Comparison of ENCODE assay signal across 19 cellular contexts in genomic region chr3:112445839-112446238, GRCh38. TPM values are rescaled to one million over a fixed set of nuclear protein-coding genes. Genes with fewer than 3 reads are reported as not detected.
DNase-seq lines count a peak whose midpoint lies in the region; ATAC-seq, FAIRE-seq and TF ChIP-seq lines count a peak whose summit lies in the region.
"Had no signal": no experiment of that assay in that cellular context is flagged by ENCODE, and none has a peak within 500 bp of the region (broad histone marks: within the 10 kb centered on the region; RNA-seq: fewer than 3 reads in every experiment).

No MANE protein-coding gene starts in this region.

- ATAC-seq in stimulated activated naive CD8-positive, alpha-beta T cell treated with anti-CD3 and anti-CD28 coated beads, Interleukin-15, amount 100 ng/mL, for 72 hours: no peak

- H3K36me3 ChIP-seq in breast epithelium (no peaks in the 10 kb centered on the region), mammary epithelial cell (ENCODE audit: insufficient read depth, low read length) (no peaks in the 10 kb centered on the region), astrocyte (ENCODE audit: insufficient read depth, low read length) (no peaks in the 10 kb centered on the region), neural progenitor cell (no peaks in the 10 kb centered on the region)
- H3K36me3 ChIP-seq: SJSA1 had no signal

- TF ChIP-seq CTCF in breast epithelium (IDR thresholded peaks at IDR 0.05) (no peak), mammary epithelial cell (conservative IDR thresholded peaks at IDR 0.05 in 1 of 2, IDR thresholded peaks at IDR 0.05 in 1 of 2; ENCODE audit: extremely low read depth in 1 of 2, insufficient read depth in 1 of 2, low read depth in 1 of 2, low read length in 2 of 2) (no peak), astrocyte (IDR thresholded peaks at IDR 0.05; ENCODE audit: insufficient read depth, low read depth, low read length) (no peak), neural progenitor cell (IDR thresholded peaks at IDR 0.05) (no peak)

- H2AFZ ChIP-seq in mammary epithelial cell (ENCODE audit: low read depth, low read length) (no peak overlapping the region), astrocyte (ENCODE audit: low read depth, low read length) (no peak overlapping the region), neural progenitor cell (replicated peaks) (no peak overlapping the region)

- 50% methylated on average over 2 of the region's 2 CpGs for WGBS in mammary epithelial cell (ENCODE audit: low coverage, missing lambda C conversion rate)

- H3K79me2 ChIP-seq in mammary epithelial cell (ENCODE audit: insufficient read depth, low read length): no peaks in the 10 kb centered on the region
- H3K79me2 ChIP-seq in astrocyte (ENCODE audit: insufficient read depth, low read length): no peaks in the 10 kb centered on the region
- H3K79me2 ChIP-seq in neural progenitor cell (ENCODE audit: low read depth): no peaks in the 10 kb centered on the region

- no TSS peak for BruUV-seq in mammary epithelial cell (replicated peaks; lab: Mats Ljungman, UMichigan)

- dilution Hi-C loops in mammary epithelial cell (cut with HindIII; ENCODE audit: low sequenced_read_pairs): no loop called here

- POLR2A ChIA-PET in activated CD4-positive, alpha-beta memory T cell treated with anti-CD3 and anti-CD28 coated beads for 36 hours (lab: Charles Lee): no interaction called here

- H3K4me3 Mint-ChIP-seq in astrocyte (ENCODE audit: unreplicated experiment) (no peak overlapping the region), neural progenitor cell (no peak overlapping the region)
- no peak overlapping the region for H3K4me3 Mint-ChIP-seq in stimulated activated naive CD8-positive, alpha-beta T cell treated with anti-CD3 and anti-CD28 coated beads, Interleukin-15, amount 100 ng/mL, for 72 hours
- H3K4me3 Mint-ChIP-seq in activated CD4-positive, alpha-beta memory T cell treated with anti-CD3 and anti-CD28 coated beads for 36 hours: no peak overlapping the region
- H3K4me3 Mint-ChIP-seq: B cell, CD14-positive monocyte, IgD-negative memory B cell had no signal

- no peaks in the 10 kb centered on the region for H3F3A ChIP-seq in neural progenitor cell (ENCODE audit: low read depth)

- H3K4me1 ChIP-seq in breast epithelium: no peaks in the 10 kb centered on the region
- no peaks in the 10 kb centered on the region for H3K4me1 ChIP-seq in mammary epithelial cell (ENCODE audit: insufficient read depth, low read length)
- no peaks in the 10 kb centered on the region for H3K4me1 ChIP-seq in astrocyte (ENCODE audit: insufficient read depth, low read length)
- peaks cover 8% of the 10 kb centered on the region for H3K4me1 ChIP-seq in neural progenitor cell
- H3K4me1 ChIP-seq: SJSA1 had no signal

- no peak overlapping the region for H3K27ac Mint-ChIP-seq in astrocyte (ENCODE audit: unreplicated experiment)
- no peak overlapping the region for H3K27ac Mint-ChIP-seq in neural progenitor cell
- H3K27ac Mint-ChIP-seq in stimulated activated naive CD8-positive, alpha-beta T cell treated with anti-CD3 and anti-CD28 coated beads, Interleukin-15, amount 100 ng/mL, for 72 hours: no peak overlapping the region
- no peak overlapping the region for H3K27ac Mint-ChIP-seq in activated CD4-positive, alpha-beta memory T cell treated with anti-CD3 and anti-CD28 coated beads for 36 hours
- H3K27ac Mint-ChIP-seq: CD14-positive monocyte had no signal

- H3K27me3 Mint-ChIP-seq in astrocyte (ENCODE audit: low read depth, unreplicated experiment) (no peaks in the 10 kb centered on the region), neural progenitor cell (ENCODE audit: insufficient read depth, low read depth) (no peaks in the 10 kb centered on the region)
- H3K27me3 Mint-ChIP-seq in stimulated activated naive CD8-positive, alpha-beta T cell treated with anti-CD3 and anti-CD28 coated beads, Interleukin-15, amount 100 ng/mL, for 72 hours: no peaks in the 10 kb centered on the region
- no peaks in the 10 kb centered on the region for H3K27me3 Mint-ChIP-seq in activated CD4-positive, alpha-beta memory T cell treated with anti-CD3 and anti-CD28 coated beads for 36 hours
- H3K27me3 Mint-ChIP-seq: B cell, IgD-negative memory B cell had no signal

- no peak overlapping the region for H3K9ac ChIP-seq in mammary epithelial cell (ENCODE audit: insufficient read depth, low read length)
- H3K9ac ChIP-seq in astrocyte (ENCODE audit: low read length): no peak overlapping the region
- no peak overlapping the region for H3K9ac ChIP-seq in neural progenitor cell

- CTCF ChIA-PET in mammary epithelial cell (lab: Charles Lee; ENCODE audit: low non-redundant PET): no interaction called here
- CTCF ChIA-PET in activated CD4-positive, alpha-beta memory T cell treated with anti-CD3 and anti-CD28 coated beads for 36 hours (lab: Charles Lee): interaction anchor here (1.0 to 1.7 kb wide), 3 partner anchors 9 to 152 kb away, joined by 3 to 7 read pairs (median 5); no protein-coding TSS in a partner anchor

- intact Hi-C loops in breast epithelium (cut with DNase I; ENCODE audit: low total_unique reads) (no loop called here), mammary epithelial cell (cut with micrococcal nuclease) (no loop called here)
- intact Hi-C loops in activated CD4-positive, alpha-beta memory T cell treated with anti-CD3 and anti-CD28 coated beads for 36 hours (cut with micrococcal nuclease): no loop called here

- H3K4me1 Mint-ChIP-seq in astrocyte (ENCODE audit: low read depth, unreplicated experiment) (peaks cover 4% of the 10 kb centered on the region), neural progenitor cell (peaks cover 9% of the 10 kb centered on the region)
- H3K4me1 Mint-ChIP-seq in stimulated activated naive CD8-positive, alpha-beta T cell treated with anti-CD3 and anti-CD28 coated beads, Interleukin-15, amount 100 ng/mL, for 72 hours: peaks cover 27% of the 10 kb centered on the region
- peaks cover 7% of the 10 kb centered on the region for H3K4me1 Mint-ChIP-seq in activated CD4-positive, alpha-beta memory T cell treated with anti-CD3 and anti-CD28 coated beads for 36 hours (ENCODE audit: low read depth)

- H3K4me2 ChIP-seq in mammary epithelial cell (ENCODE audit: insufficient read depth, low read depth, low read length) (no peak overlapping the region), astrocyte (ENCODE audit: low read length) (no peak overlapping the region), neural progenitor cell (peak overlapping the region; percentile 25)

- no peak overlapping the region for H3K4me3 ChIP-seq in breast epithelium
- H3K4me3 ChIP-seq in mammary epithelial cell (replicated peaks in 1 of 3; ENCODE audit: insufficient read depth in 1 of 3, low read depth in 2 of 3, low read length in 3 of 3): no peak overlapping the region
- H3K4me3 ChIP-seq in astrocyte (ENCODE audit: insufficient read depth, low read depth, low read length): no peak overlapping the region
- H3K4me3 ChIP-seq in neural progenitor cell: no peak overlapping the region
- H3K4me3 ChIP-seq: SJSA1 had no signal

- H3K9me3 ChIP-seq in breast epithelium: no peaks in the 10 kb centered on the region
- H3K9me3 ChIP-seq in mammary epithelial cell (replicated peaks; ENCODE audit: insufficient read depth, low read length): no peaks in the 10 kb centered on the region
- no peaks in the 10 kb centered on the region for H3K9me3 ChIP-seq in astrocyte (ENCODE audit: insufficient read depth, low read depth, low read length)
- no peaks in the 10 kb centered on the region for H3K9me3 ChIP-seq in neural progenitor cell (ENCODE audit: low read depth)
- H3K9me3 ChIP-seq: SJSA1 had no signal

- DNase-seq in breast epithelium (ENCODE audit: low spot score in 2 of 2) (no peak), mammary epithelial cell (no peak), astrocyte (ENCODE audit: low read depth) (peak; percentile 24), neural progenitor cell (ENCODE audit: low spot score) (no peak)
- DNase-seq in stimulated activated naive CD8-positive, alpha-beta T cell treated with anti-CD3 and anti-CD28 coated beads, Interleukin-15, amount 100 ng/mL, for 72 hours: no peak
- DNase-seq in activated CD4-positive, alpha-beta memory T cell treated with anti-CD3 and anti-CD28 coated beads for 36 hours: no peak
- no peak for DNase-seq in activated T-cell treated with anti-CD3 and anti-CD28 coated beads, Interleukin-2, amount 50 U/mL, for 1 hour
- DNase-seq: 8988T, GDM1, MV-4-11, NCI-H1105 treated with DMSO at 0.1 percent for 48 hours, NCI-H2081 had no signal

- no peaks in the 10 kb centered on the region for H3K27me3 ChIP-seq in breast epithelium
- no peaks in the 10 kb centered on the region for H3K27me3 ChIP-seq in mammary epithelial cell (ENCODE audit: insufficient read depth, low read length)
- no peaks in the 10 kb centered on the region for H3K27me3 ChIP-seq in astrocyte (ENCODE audit: insufficient read depth, low read length)
- no peaks in the 10 kb centered on the region for H3K27me3 ChIP-seq in neural progenitor cell
- H3K27me3 ChIP-seq: SJSA1 had no signal

- H3K9me3 Mint-ChIP-seq in astrocyte (ENCODE audit: unreplicated experiment) (no peaks in the 10 kb centered on the region), neural progenitor cell (no peaks in the 10 kb centered on the region)
- H3K9me3 Mint-ChIP-seq in stimulated activated naive CD8-positive, alpha-beta T cell treated with anti-CD3 and anti-CD28 coated beads, Interleukin-15, amount 100 ng/mL, for 72 hours: peaks cover 0 to 10% of the 10 kb centered on the region in 2 donors
- no peaks in the 10 kb centered on the region for H3K9me3 Mint-ChIP-seq in activated CD4-positive, alpha-beta memory T cell treated with anti-CD3 and anti-CD28 coated beads for 36 hours
- H3K9me3 Mint-ChIP-seq: IgD-negative memory B cell had no signal

- in situ Hi-C loops in mammary epithelial cell (cut with MboI; ENCODE audit: low sequenced_read_pairs in 2 of 2): loop anchor here in 1 of 2 donors (25.0 kb wide), 1 partner anchor 109 kb away; the partner anchor contains the start of gene CD200

- H3K36me3 Mint-ChIP-seq in astrocyte (ENCODE audit: low read depth, unreplicated experiment): no peaks in the 10 kb centered on the region
- H3K36me3 Mint-ChIP-seq in neural progenitor cell: no peaks in the 10 kb centered on the region
- no peaks in the 10 kb centered on the region for H3K36me3 Mint-ChIP-seq in activated CD4-positive, alpha-beta memory T cell treated with anti-CD3 and anti-CD28 coated beads for 36 hours
- H3K36me3 Mint-ChIP-seq: CD14-positive monocyte had no signal

- no peak for TF ChIP-seq POLR2A in breast epithelium (IDR thresholded peaks at IDR 0.05)

- H4K20me1 ChIP-seq in mammary epithelial cell (ENCODE audit: insufficient read depth, low read length): no peaks in the 10 kb centered on the region
- H4K20me1 ChIP-seq in astrocyte (ENCODE audit: insufficient read depth, low read length): no peaks in the 10 kb centered on the region
- no peaks in the 10 kb centered on the region for H4K20me1 ChIP-seq in neural progenitor cell (ENCODE audit: low read depth)

- H3K27ac ChIP-seq in breast epithelium (peak overlapping the region; percentile 26 to 48), mammary epithelial cell (ENCODE audit: insufficient read depth, low read depth, low read length) (no peak overlapping the region), astrocyte (ENCODE audit: low read depth, low read length) (no peak overlapping the region), neural progenitor cell (no peak overlapping the region)
- H3K27ac ChIP-seq: SJSA1 had no signal

- no peak for FAIRE-seq in astrocyte (lab: Jason Lieb, UNC)
- FAIRE-seq: H54, RCC 7860 had no signal

RNA-seq across cellular contexts. Expression of gene BTLA, which starts 53.4 kb away (rescaled TPM):
- total RNA-seq in breast epithelium (1 to 10 TPM in 1 of 3 donors, under 1 TPM in 2; 0.80 to 1.5 (median 0.98) TPM), mammary epithelial cell (not detected), astrocyte (not detected in 2 replicates), neural progenitor cell (ENCODE audit: low replicate concordance) (3.9 TPM in 1 of 2 replicates, not detected in the other)
- not detected for polyA plus RNA-seq in mammary epithelial cell
- polyA minus RNA-seq in mammary epithelial cell: not detected
- 10 to 100 TPM; 17.3 to 18.7 TPM for total RNA-seq in activated CD4-positive, alpha-beta memory T cell treated with anti-CD3 and anti-CD28 coated beads for 36 hours
- total RNA-seq: M059J, SJSA1 had no signal
- polyA plus RNA-seq: CD14-positive monocyte had no signal

Comparison
In these comparisons a context has a peak if more than half of its experiments do, and no peak if none do; other contexts are left out.
1. H3K27ac ChIP-seq: peak in breast epithelium (2 of 2); none in mammary epithelial cell (single experiment), astrocyte (single experiment) and neural progenitor cell (single experiment).